1 cellular context compared by ENCODE assay signal in the genomic region with DNA sequence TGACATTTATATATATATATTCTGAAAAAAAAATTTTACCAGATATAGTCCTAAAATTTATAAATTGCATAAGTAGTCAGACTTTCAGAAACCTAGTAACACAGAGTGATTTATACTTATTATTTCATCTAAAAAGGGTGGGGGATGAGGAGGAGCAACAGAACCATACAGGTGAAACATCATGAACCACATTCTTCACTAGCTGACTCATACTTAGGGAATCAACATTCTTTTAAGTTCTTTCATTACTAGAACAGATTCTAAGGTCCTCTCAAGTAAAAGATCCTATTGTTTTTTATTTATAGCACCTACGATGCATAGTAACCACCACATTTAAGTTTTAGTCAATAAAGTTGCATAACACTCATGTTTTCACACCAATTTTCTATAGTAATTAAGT.
TF ChIP-seq lines count a peak whose summit lies in the region.

No MANE protein-coding gene starts in this region.

TF ChIP-seq in endothelial cell of umbilical vein, 7 proteins besides CTCF, POLR2A, EP300 and RAD21 (continued from another document):
- peak; percentile 15 for TF ChIP-seq JUN (IDR thresholded peaks at IDR 0.05; ENCODE audit: borderline replicate concordance, insufficient read depth, insufficient read length, low read depth)
TF ChIP-seq in endothelial cell of umbilical vein: peak in this region for 1.
